15 cellular contexts compared by ENCODE assay signal in the genomic region with DNA sequence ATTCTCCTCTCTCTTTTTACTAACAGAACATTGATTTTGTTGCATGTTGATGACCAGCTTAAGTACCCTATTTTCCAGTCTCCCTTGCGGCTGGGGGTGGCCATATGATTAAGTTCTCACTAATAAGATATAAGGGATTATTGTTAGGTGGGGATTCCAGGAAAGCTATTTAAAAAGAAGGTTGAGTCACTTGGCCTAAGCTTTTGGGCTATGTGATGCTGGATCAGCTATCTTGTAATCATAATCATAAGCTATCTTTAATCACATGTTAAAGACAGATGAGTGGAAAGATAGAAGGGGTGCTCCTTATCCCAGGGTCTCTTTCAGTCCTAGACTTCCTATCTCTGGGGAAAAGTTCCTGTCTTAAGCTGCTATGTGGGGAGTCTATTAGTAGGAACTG. TPM values are rescaled to one million over a fixed set of nuclear protein-coding genes. Genes with fewer than 3 reads are reported as not detected.
A peak's percentile ranks its signal among the peaks of the same experiment; 100 is the strongest.
DNase-seq lines count a peak whose midpoint lies in the region; TF ChIP-seq lines count a peak whose summit lies in the region.
"Had no signal": no experiment of that assay in that cellular context is flagged by ENCODE, and none has a peak within 500 bp of the region (broad histone marks: within the 10 kb centered on the region; RNA-seq: fewer than 3 reads in every experiment).

No MANE protein-coding gene starts in this region.

- no peaks in the 10 kb centered on the region for H3K9me3 Mint-ChIP-seq in endodermal cell

- no peaks in the 10 kb centered on the region for H3K27me3 Mint-ChIP-seq in endodermal cell (ENCODE audit: insufficient read depth)

- H3K4me3 Mint-ChIP-seq in endodermal cell, result no peak overlapping the region

- no peak overlapping the region for H3K4me3 ChIP-seq in ACC112 (ENCODE audit: low read depth, low read length)
- H3K4me3 ChIP-seq in endodermal cell (ENCODE audit: low read length), result peak overlapping the region; percentile 21
- no peak overlapping the region for H3K4me3 ChIP-seq in retinal pigment epithelial cell (ENCODE audit: low read length)

- H3K27me3 ChIP-seq in ACC112 (ENCODE audit: insufficient read depth, low read length) (no peaks in the 10 kb centered on the region), endodermal cell (ENCODE audit: control insufficient read depth, insufficient read depth, low read length, poor library complexity, severe bottlenecking) (no peaks in the 10 kb centered on the region)

- DNase-seq in NCI-H524 (lab: John Stamatoyannopoulos, UW) (peak; percentile 53 to 91), endodermal cell (no peak), retinal pigment epithelial cell (ENCODE audit: low read depth) (peak; percentile 94), posterior vena cava (ENCODE audit: low spot score) (no peak), NCI-H2196 treated with DMSO at 0.1 percent for 48 hours (lab: John Stamatoyannopoulos, UW; ENCODE audit: unreplicated experiment) (no peak), T1000 (lab: John Stamatoyannopoulos, UW) (no peak), COLO829 (ENCODE audit: low spot score) (no peak)
- DNase-seq: C1 segment of cervical spinal cord, GF-D8, KG1, NCI-H1048, NCI-H1436 treated with DMSO at 0.1 percent for 48 hours, NCI-H2029 treated with DMSO at 0.1 percent for 48 hours, NCI-H2171 treated with DMSO at 0.1 percent for 48 hours had no signal

- TF ChIP-seq CTCF in endodermal cell (conservative IDR thresholded peaks at IDR 0.05) (no peak), retinal pigment epithelial cell (conservative IDR thresholded peaks at IDR 0.05; ENCODE audit: low read depth, low read length) (no peak)

- 75% methylated on average over 1 of the region's 1 CpG; no CpG with 5 or more reads in 1 of the 2 experiments for WGBS in endodermal cell (ENCODE audit: insufficient coverage in 1 of 2, insufficient read length in 1 of 2), 2 experiments

- no peaks in the 10 kb centered on the region for H3K9me3 ChIP-seq in endodermal cell (ENCODE audit: control insufficient read depth, low read length)

- no peaks in the 10 kb centered on the region for H3K79me2 ChIP-seq in ACC112 (ENCODE audit: control insufficient read depth, insufficient read depth, low read length, unreplicated experiment)

- H3K27ac Mint-ChIP-seq in endodermal cell, result peak overlapping the region; percentile 54

- H3K27ac ChIP-seq in ACC112 (ENCODE audit: low read depth, low read length) (no peak overlapping the region), endodermal cell (ENCODE audit: low read depth, low read length) (no peak overlapping the region)

- H3K9ac ChIP-seq in endodermal cell (ENCODE audit: extremely low read depth, low read length, poor library complexity, severe bottlenecking), result no peak overlapping the region

- peaks cover 28% of the 10 kb centered on the region for H3K36me3 Mint-ChIP-seq in endodermal cell (ENCODE audit: low read depth)

- peaks cover 6% of the 10 kb centered on the region for H3K4me1 ChIP-seq in ACC112 (ENCODE audit: control insufficient read depth, insufficient read depth, low read length, unreplicated experiment)
- peaks cover 7% of the 10 kb centered on the region for H3K4me1 ChIP-seq in endodermal cell (ENCODE audit: control insufficient read depth, insufficient read depth, low read length)

- H3K36me3 ChIP-seq in ACC112 (ENCODE audit: insufficient read depth, low read length), result no peaks in the 10 kb centered on the region
- H3K36me3 ChIP-seq in endodermal cell (ENCODE audit: control insufficient read depth, insufficient read depth, low read length), result peaks cover 23% of the 10 kb centered on the region

- H3K4me1 Mint-ChIP-seq in endodermal cell, result peaks cover 53% of the 10 kb centered on the region

- peak overlapping the region; percentile 10 for H2AFZ ChIP-seq in ACC112 (ENCODE audit: low read length, unreplicated experiment)

- intact Hi-C loops in posterior vena cava (cut with DNase I), result no loop called here

RNA-seq across cellular contexts. Expression of a gene that starts 59.9 kb away (rescaled TPM):
- 10 to 100 TPM; 82.6 to 98.0 TPM for total RNA-seq in endodermal cell
- polyA plus RNA-seq in endodermal cell (2013, experiment 1 of 2), result 15.1 TPM
- polyA plus RNA-seq in endodermal cell (2013, experiment 2 of 2), result 15.8 TPM
- total RNA-seq in posterior vena cava, result 10 to 100 TPM; 20.0 to 24.4 TPM

Comparison
In these comparisons a context has a peak if more than half of its experiments do, and no peak if none do; other contexts are left out.
1. DNase-seq: peak in NCI-H524 (2 of 2) and retinal pigment epithelial cell (single experiment); none in endodermal cell (single experiment), posterior vena cava (single experiment), NCI-H2196 treated with DMSO at 0.1 percent for 48 hours (single experiment), T1000 (single experiment) and COLO829 (single experiment).